In the genomic region with DNA sequence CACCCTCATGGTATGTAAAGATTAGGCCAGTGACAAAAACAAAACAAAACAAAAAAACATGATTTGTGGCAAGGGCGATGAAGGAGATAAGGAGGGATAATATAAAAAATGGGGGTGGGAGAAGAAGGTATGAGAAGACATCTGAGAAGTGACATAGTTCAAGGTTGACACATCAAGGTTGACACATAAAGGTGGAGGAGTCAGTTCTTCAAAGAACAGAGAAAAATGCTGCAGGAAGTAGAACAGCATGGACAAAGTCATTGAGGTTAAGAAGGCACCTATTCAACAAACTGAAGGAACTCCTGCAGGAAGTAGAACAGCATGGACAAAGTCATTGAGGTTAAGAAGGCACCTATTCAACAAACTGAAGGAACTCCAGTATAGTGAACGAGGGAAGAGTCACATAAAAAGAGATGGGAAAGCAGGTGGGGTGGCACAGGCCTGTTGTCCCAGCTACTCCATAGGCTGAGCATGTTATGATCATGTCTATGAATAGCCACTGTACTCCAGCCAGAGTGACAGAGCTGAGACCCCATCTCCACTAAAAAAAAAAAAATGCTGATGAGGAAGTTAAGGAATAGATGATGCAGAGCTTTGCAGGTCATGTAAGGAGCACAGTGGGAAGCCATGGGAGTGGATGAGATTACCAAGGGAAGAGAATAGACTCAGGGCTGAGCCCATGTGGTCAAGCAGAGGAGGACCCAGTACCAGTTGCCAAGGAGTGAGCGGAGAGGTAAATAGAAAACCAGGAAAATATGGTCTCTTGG, we compare ENCODE assay signal across 1 cellular context.
TF ChIP-seq lines count a peak whose summit lies in the region.

No MANE protein-coding gene starts in this region.

TF ChIP-seq in GM23338, 12 proteins besides CTCF, POLR2A, EP300 and RAD21:
- TF ChIP-seq ZNF462 (CRISPR knock-in tag; IDR thresholded peaks at IDR 0.05) = no peak
